24 cellular contexts compared by ENCODE assay signal in genomic region chr6:24650365-24650764, GRCh38.
"Had no signal": no experiment of that assay in that cellular context is flagged by ENCODE, and none has a peak within 500 bp of the region (broad histone marks: within the 10 kb centered on the region; RNA-seq: fewer than 3 reads in every experiment).

No MANE protein-coding gene starts in this region.

- H3K4me3 ChIP-seq: coronary artery, gastroesophageal sphincter, spleen, upper lobe of right lung had no signal

- DNase-seq: activated CD4-positive, alpha-beta memory T cell treated with anti-CD3 and anti-CD28 coated beads for 36 hours; activated CD4-positive, alpha-beta T cell treated with anti-CD3 and anti-CD28 coated beads for 36 hours; activated effector memory CD4-positive, alpha-beta T cell treated with Interleukin-2 at 50 U/mL for 16 hours; activated naive CD4-positive, alpha-beta T cell treated with anti-CD3 and anti-CD28 coated beads for 36 hours; activated naive CD8-positive, alpha-beta T cell treated with anti-CD3 and anti-CD28 coated beads, Interleukin-2, amount 10 ng/mL, durations not matched to agents 7 days and 5 days; activated T-cell treated with anti-CD3 and anti-CD28 coated beads, Interleukin-2, amount 50 U/mL, for 72 hours; amniotic stem cell; cerebellar nuclear complex; head of caudate nucleus; islet precursor cell; left colon; naive thymus-derived CD4-positive, alpha-beta T cell; retina; spleen; stimulated activated CD4-positive, alpha-beta T cell treated with anti-CD3 and anti-CD28 coated beads, Interleukin-4, amount 100 ng/mL, for 1 hour; stimulated activated naive CD8-positive, alpha-beta T cell treated with anti-CD3 and anti-CD28 coated beads, Interleukin-15, Interleukin-2, amounts not matched to agents 100 U/mL and 50 U/mL, for 24 hours; T-helper 1 cell; upper lobe of right lung had no signal

- ATAC-seq: activated CD4-positive, alpha-beta T cell treated with anti-CD3 and anti-CD28 coated beads for 36 hours; activated T-cell treated with anti-CD3 and anti-CD28 coated beads, Interleukin-2, amount 50 U/mL, for 72 hours; gastroesophageal sphincter; left colon; naive thymus-derived CD4-positive, alpha-beta T cell; stimulated activated naive CD8-positive, alpha-beta T cell treated with anti-CD3 and anti-CD28 coated beads, Interleukin-15, Interleukin-2, amounts not matched to agents 100 U/mL and 50 U/mL, for 24 hours; upper lobe of right lung; WTC11 had no signal

- H3K4me1 ChIP-seq: upper lobe of right lung had no signal

- H3K27ac ChIP-seq: coronary artery, epithelial cell of prostate, gastroesophageal sphincter, upper lobe of right lung had no signal

- H3K27me3 ChIP-seq: gastroesophageal sphincter, spleen, upper lobe of right lung had no signal

- FAIRE-seq: bronchial epithelial cell, TTC549 had no signal

- H3K9me3 ChIP-seq: gastroesophageal sphincter, spleen, upper lobe of right lung had no signal
